Comparison of ENCODE assay signal across 29 cellular contexts in the genomic region with DNA sequence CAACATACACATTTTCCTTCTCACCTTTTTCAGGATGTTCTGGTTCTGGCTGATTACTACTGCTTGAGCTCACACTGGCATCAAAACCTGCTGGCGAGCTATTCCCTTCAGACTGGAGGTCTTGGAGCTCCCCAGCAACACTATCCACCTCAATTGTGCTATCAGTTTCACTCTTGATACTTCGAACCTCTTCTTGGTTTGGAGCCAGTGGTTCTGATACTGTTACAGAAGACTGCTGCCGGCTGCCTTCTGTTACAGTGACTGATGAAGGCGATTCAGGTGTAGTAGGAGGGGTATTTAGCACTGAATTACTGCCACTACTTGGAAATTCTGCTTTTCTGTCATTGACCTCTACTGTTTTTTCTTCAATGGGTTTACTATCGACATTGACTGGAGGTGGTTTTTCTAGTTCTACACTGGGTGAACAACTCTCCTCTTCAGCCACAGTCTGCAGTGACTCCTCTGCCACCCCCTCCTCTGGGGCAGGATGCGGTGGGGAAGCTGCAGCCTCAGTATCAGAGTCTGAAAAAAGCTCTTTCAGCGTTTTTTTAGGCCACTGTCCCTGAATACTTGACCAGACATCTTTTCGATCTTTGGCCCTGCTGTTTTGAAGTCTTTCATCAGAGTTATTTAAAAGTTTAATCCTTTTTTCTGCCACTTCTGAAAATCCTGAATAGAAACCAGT. TPM values are rescaled to one million over a fixed set of nuclear protein-coding genes. Genes with fewer than 3 reads are reported as not detected.
DNase-seq lines count a peak whose midpoint lies in the region; ATAC-seq, FAIRE-seq and TF ChIP-seq lines count a peak whose summit lies in the region.
"Had no signal": no experiment of that assay in that cellular context is flagged by ENCODE, and none has a peak within 500 bp of the region (broad histone marks: within the 10 kb centered on the region; RNA-seq: fewer than 3 reads in every experiment).

No MANE protein-coding gene starts in this region.

- H3K27me3 ChIP-seq in HepG2 (ENCODE audit: control insufficient read depth in 1 of 2, insufficient read depth in 2 of 2, low read length in 2 of 2): no peaks in the 10 kb centered on the region
- no peaks in the 10 kb centered on the region for H3K27me3 ChIP-seq in right lobe of liver
- H3K27me3 ChIP-seq in SJCRH30: no peaks in the 10 kb centered on the region
- H3K27me3 ChIP-seq in K562 (ENCODE audit: control insufficient read depth in 2 of 2, insufficient read depth in 2 of 2, low read length in 2 of 2): no peaks in the 10 kb centered on the region
- no peaks in the 10 kb centered on the region for H3K27me3 ChIP-seq in heart right ventricle
- H3K27me3 ChIP-seq: neutrophil, stomach, transverse colon had no signal

- FAIRE-seq in HepG2 (lab: Jason Lieb, UNC) (no peak), K562 (lab: Jason Lieb, UNC) (no peak)
- FAIRE-seq: astrocyte, GM18507, islet of Langerhans had no signal

- no peaks in the 10 kb centered on the region for H3K9me1 ChIP-seq in K562 (ENCODE audit: control insufficient read depth, insufficient read depth, low read length)

- 90% methylated on average over 8 of the region's 8 CpGs for WGBS in HepG2 (ENCODE audit: low lambda C conversion rate)
- 77% methylated on average over 8 of the region's 8 CpGs for WGBS in right lobe of liver (ENCODE audit: insufficient coverage, low coverage, low lambda C conversion rate, missing lambda C conversion rate)
- WGBS in K562 (ENCODE audit: insufficient coverage, low coverage, missing lambda C conversion rate): 80% methylated on average over 8 of the region's 8 CpGs
- WGBS in heart right ventricle, 2 donors: 84% methylated on average over 8 of the region's 8 CpGs

- H3K36me3 Mint-ChIP-seq in stimulated activated naive B cell treated with anti-CD40 and anti-IgM and Interleukin-4, amounts not matched to agents 10 μg/mL and 1 μg/mL and 100 μg/mL, for 72 hours: peaks cover 28 to 29% of the 10 kb centered on the region in 2 donors

- H4K20me1 ChIP-seq in HepG2 (ENCODE audit: insufficient read depth, low read length) (no peaks in the 10 kb centered on the region), K562 (replicated peaks; ENCODE audit: control insufficient read depth, insufficient read depth, low read length) (no peaks in the 10 kb centered on the region)

- TF ChIP-seq CTCF in HepG2 (CRISPR knock-in tag; IDR thresholded peaks at IDR 0.05): no peak
- TF ChIP-seq CTCF in right lobe of liver (IDR thresholded peaks at IDR 0.05): no peak
- no peak for TF ChIP-seq CTCF in K562 (IDR thresholded peaks at IDR 0.05 in 2 of 3, conservative IDR thresholded peaks at IDR 0.05 in 1 of 3; ENCODE audit: insufficient read depth in 2 of 3, low read depth in 1 of 3, low read length in 3 of 3)
- TF ChIP-seq CTCF in heart right ventricle (IDR thresholded peaks at IDR 0.05): no peak

- in situ Hi-C loops in HepG2 (cut with HindIII; ENCODE audit: extremely low pct_ligation_motif_present, low pct_unique_long_range_greater_than_20kb): no loop called here
- in situ Hi-C loops in K562 (cut with MboI): no loop called here

- H3K27ac ChIP-seq in HepG2 (ENCODE audit: extremely low read length, insufficient read depth, low read length) (no peak overlapping the region), right lobe of liver (no peak overlapping the region), SJCRH30 (peak overlapping the region; percentile 98), K562 (ENCODE audit: extremely low read depth, low read depth, low read length) (no peak overlapping the region), heart right ventricle (no peak overlapping the region)
- H3K27ac ChIP-seq: skin epidermis, stomach, transverse colon, VCaP had no signal

- H3K4me2 ChIP-seq in HepG2 (ENCODE audit: low read depth, low read length) (no peak overlapping the region), K562 (ENCODE audit: insufficient read depth, low read length) (no peak overlapping the region)

- TF ChIP-seq POLR2A in HepG2 (IDR thresholded peaks at IDR 0.05; ENCODE audit: insufficient read depth in 1 of 2, low read depth in 2 of 2, low read length in 2 of 2): no peak
- no peak for TF ChIP-seq POLR2A in right lobe of liver (IDR thresholded peaks at IDR 0.05)
- no peak for TF ChIP-seq POLR2A in K562 (conservative IDR thresholded peaks at IDR 0.05)

- H3K36me3 ChIP-seq in HepG2 (replicated peaks in 1 of 2; ENCODE audit: control insufficient read depth in 1 of 2, insufficient read depth in 2 of 2, low read length in 2 of 2) (peaks cover 8 to 39% of the 10 kb centered on the region in 2 experiments; a peak in 4 of 5 replicates), right lobe of liver (peaks cover 0 to 37% (median 10%) of the 10 kb centered on the region in 4 donors), SJCRH30 (peaks cover 36% of the 10 kb centered on the region), K562 (ENCODE audit: control insufficient read depth, insufficient read depth, low read length) (peaks cover 50% of the 10 kb centered on the region), heart right ventricle (peaks cover 0 to 89% (median 22%) of the 10 kb centered on the region in 9 donors)

- TF ChIP-seq EP300 in HepG2 (IDR thresholded peaks at IDR 0.05; ENCODE audit: low read depth in 2 of 2, low read length in 2 of 2): no peak
- no peak for TF ChIP-seq EP300 in HepG2 (CRISPR knock-in tag; IDR thresholded peaks at IDR 0.05; ENCODE audit: borderline replicate concordance)
- no peak for TF ChIP-seq EP300 in K562 (IDR thresholded peaks at IDR 0.05; ENCODE audit: low read length)

- H3K4me3 Mint-ChIP-seq in stimulated activated naive B cell treated with anti-CD40 and anti-IgM and Interleukin-4, amounts not matched to agents 10 μg/mL and 1 μg/mL and 100 μg/mL, for 72 hours: no peak overlapping the region
- H3K4me3 Mint-ChIP-seq: T-helper 2 cell treated with Interferon-gamma antibody and Interleukin-4, amounts not matched to agents 5 μg/mL and 100 μg/mL, for 36 hours had no signal

- H3K9ac ChIP-seq in HepG2 (ENCODE audit: insufficient read depth, low read depth, low read length) (no peak overlapping the region), K562 (ENCODE audit: insufficient read depth in 1 of 2, low read depth in 2 of 2, low read length in 2 of 2) (no peak overlapping the region)

- CTCF ChIA-PET in HepG2 (lab: Yijun Ruan, JAX; ENCODE audit: low intra/inter-chr PET ratio, low total read pairs) (no interaction called here), K562 (lab: Yijun Ruan, JAX; ENCODE audit: low intra/inter-chr PET ratio) (no interaction called here)

- H2AFZ ChIP-seq in HepG2 (ENCODE audit: low read length): no peak overlapping the region
- no peak overlapping the region for H2AFZ ChIP-seq in K562 (ENCODE audit: low read depth, low read length)

- H3K9me3 Mint-ChIP-seq in stimulated activated naive B cell treated with anti-CD40 and anti-IgM and Interleukin-4, amounts not matched to agents 10 μg/mL and 1 μg/mL and 100 μg/mL, for 72 hours: no peaks in the 10 kb centered on the region
- H3K9me3 Mint-ChIP-seq: T-helper 2 cell treated with Interferon-gamma antibody and Interleukin-4, amounts not matched to agents 5 μg/mL and 100 μg/mL, for 36 hours had no signal

- BruUV-seq in HepG2 (replicated peaks; lab: Mats Ljungman, UMichigan) (TSS peak; percentile 45), K562 (replicated peaks; lab: Mats Ljungman, UMichigan) (no TSS peak)

- no peaks in the 10 kb centered on the region for H3K9me3 ChIP-seq in HepG2 (ENCODE audit: low read length)
- H3K9me3 ChIP-seq in right lobe of liver: no peaks in the 10 kb centered on the region
- H3K9me3 ChIP-seq in SJCRH30 (replicated peaks): 0 out of 2 replicates have a peak, but pooled peaks cover 2% of the 10 kb centered on the region
- no peaks in the 10 kb centered on the region for H3K9me3 ChIP-seq in K562 (replicated peaks; ENCODE audit: control insufficient read depth, insufficient read depth, low read depth, low read length)
- H3K9me3 ChIP-seq in heart right ventricle: no peaks in the 10 kb centered on the region
- H3K9me3 ChIP-seq: neutrophil, stomach, transverse colon had no signal

- intact Hi-C loops in HepG2 (cut with micrococcal nuclease; ENCODE audit: unreplicated experiment): no loop called here
- intact Hi-C loops in right lobe of liver (cut with DNase I): no loop called here
- intact Hi-C loops in K562 (cut with micrococcal nuclease): no loop called here
- intact Hi-C loops in heart right ventricle (cut with DNase I): no loop called here

- POLR2A ChIA-PET in HepG2 (lab: Yijun Ruan, JAX) (no interaction called here), K562 (lab: Yijun Ruan, JAX) (interaction anchor here (0.6 to 0.7 kb wide), 2 partner anchors 17 to 28 kb away, joined by 3 read pairs; no protein-coding TSS in a partner anchor)

- H3K79me2 ChIP-seq in HepG2 (ENCODE audit: insufficient read depth, low read length) (no peaks in the 10 kb centered on the region), K562 (ENCODE audit: control insufficient read depth, insufficient read depth, low read length) (no peaks in the 10 kb centered on the region)

- no peaks in the 10 kb centered on the region for H3K27me3 Mint-ChIP-seq in stimulated activated naive B cell treated with anti-CD40 and anti-IgM and Interleukin-4, amounts not matched to agents 10 μg/mL and 1 μg/mL and 100 μg/mL, for 72 hours

- peak overlapping the region; percentile 21 for H3K27ac Mint-ChIP-seq in stimulated activated naive B cell treated with anti-CD40 and anti-IgM and Interleukin-4, amounts not matched to agents 10 μg/mL and 1 μg/mL and 100 μg/mL, for 72 hours
- H3K27ac Mint-ChIP-seq: T-helper 2 cell treated with Interferon-gamma antibody and Interleukin-4, amounts not matched to agents 5 μg/mL and 100 μg/mL, for 36 hours had no signal

- no peak for ATAC-seq in HepG2
- ATAC-seq in right lobe of liver: no peak
- no peak; the same call in 1 of the 3 replicates for ATAC-seq in K562
- no peak for ATAC-seq in stimulated activated naive B cell treated with anti-CD40 and anti-IgM and Interleukin-4, amounts not matched to agents 10 μg/mL and 1 μg/mL and 100 μg/mL, for 72 hours (replicated peaks)
- no peak for ATAC-seq in heart right ventricle
- no peak for ATAC-seq in GM18868 (IDR thresholded peaks at IDR 0.05; ENCODE audit: unreplicated experiment)
- ATAC-seq in HG02840 (IDR thresholded peaks at IDR 0.05; ENCODE audit: low FRiP score, unreplicated experiment): no peak

- DNase-seq in HepG2 (ENCODE audit: low spot score) (no peak), right lobe of liver (no peak), SJCRH30 (peak in 1 of 2 experiments; percentile 50), K562 (ENCODE audit: extremely low read depth in 1 of 4, low spot score in 3 of 4) (no peak), heart right ventricle (no peak)
- no peak for DNase-seq in stimulated activated naive B cell treated with anti-CD40 and anti-IgM and Interleukin-4, amounts not matched to agents 10 μg/mL and 1 μg/mL and 100 μg/mL, for 72 hours
- DNase-seq: activated gamma-delta T cell; DMS53; erythroblast; foreskin melanocyte; GDM1; H7; hippocampal formation; IMR-90; NCI-H1436; NCI-H2107; NCI-H510A treated with DMSO at 0.1 percent for 48 hours; stimulated activated CD4-positive, alpha-beta T cell treated with anti-CD3 and anti-CD28 coated beads, Interleukin-2, amount 100 ng/mL, for 48 hours; stomach; transverse colon had no signal

- H3K4me1 ChIP-seq in HepG2 (ENCODE audit: insufficient read depth, low read length): no peaks in the 10 kb centered on the region
- H3K4me1 ChIP-seq in right lobe of liver: no peaks in the 10 kb centered on the region
- H3K4me1 ChIP-seq in SJCRH30: peaks cover 52% of the 10 kb centered on the region
- no peaks in the 10 kb centered on the region for H3K4me1 ChIP-seq in K562 (replicated peaks in 1 of 2; ENCODE audit: control insufficient read depth in 2 of 2, insufficient read depth in 2 of 2, low read length in 2 of 2)
- no peaks in the 10 kb centered on the region for H3K4me1 ChIP-seq in heart right ventricle
- H3K4me1 ChIP-seq: stomach, transverse colon had no signal

- H3K4me3 ChIP-seq in HepG2 (replicated peaks in 1 of 3; ENCODE audit: insufficient read depth in 1 of 3, low read depth in 2 of 3, low read length in 3 of 3) (no peak overlapping the region), right lobe of liver (no peak overlapping the region), SJCRH30 (no peak overlapping the region), K562 (no peak overlapping the region), heart right ventricle (no peak overlapping the region)
- H3K4me3 ChIP-seq: skin epidermis, stomach, transverse colon had no signal

- TF ChIP-seq RAD21 in HepG2 (CRISPR knock-in tag; IDR thresholded peaks at IDR 0.05): no peak
- TF ChIP-seq RAD21 in K562 (CRISPR knock-in tag; conservative IDR thresholded peaks at IDR 0.05 in 1 of 2, IDR thresholded peaks at IDR 0.05 in 1 of 2): no peak

- peaks cover 0 to 2% of the 10 kb centered on the region in 2 donors for H3K4me1 Mint-ChIP-seq in stimulated activated naive B cell treated with anti-CD40 and anti-IgM and Interleukin-4, amounts not matched to agents 10 μg/mL and 1 μg/mL and 100 μg/mL, for 72 hours

RNA-seq across cellular contexts. Expression of gene RBM34, which starts 20.7 kb away (rescaled TPM):
- 73.0 and 105 TPM in 2 replicates for total RNA-seq in HepG2 (2016; rRNA removed; fragmentation: Illumina TruSeq; extraction: Trizol)
- 20.7 and 28.7 TPM in 2 replicates for total RNA-seq in HepG2 (2016; cell fraction: cytosol; rRNA removed; fragmentation: Illumina TruSeq; extraction: Trizol; ENCODE audit: low read depth)
- total RNA-seq in HepG2 (2016; cell fraction: insoluble cytoplasmic fraction; rRNA removed; fragmentation: Illumina TruSeq; extraction: Trizol): 75.9 and 117 TPM in 2 replicates
- 40.3 and 46.0 TPM in 2 replicates for total RNA-seq in HepG2 (2016; cell fraction: membrane; rRNA removed; fragmentation: Illumina TruSeq; extraction: Trizol)
- 53.9 and 58.5 TPM in 2 replicates for total RNA-seq in HepG2 (2016; cell fraction: nucleus; rRNA removed; fragmentation: Illumina TruSeq; extraction: Trizol)
- 29.5 and 34.7 TPM in 2 replicates for polyA plus RNA-seq in HepG2 (2011; rRNA removed)
- 33.1 and 35.4 TPM in 2 replicates for polyA plus RNA-seq in HepG2 (2011; cell fraction: cytosol; rRNA removed)
- 17.2 and 19.6 TPM in 2 replicates for polyA plus RNA-seq in HepG2 (2011; cell fraction: nucleus; rRNA removed)
- polyA plus RNA-seq in HepG2 (2012): 66.2 and 93.3 TPM in 2 replicates
- 25.6 and 27.5 TPM in 2 replicates for polyA plus RNA-seq in HepG2 (2016; cell fraction: cytosol; fragmentation: Illumina TruSeq; extraction: Trizol; ENCODE audit: low read depth)
- polyA plus RNA-seq in HepG2 (2016; cell fraction: insoluble cytoplasmic fraction; fragmentation: Illumina TruSeq; extraction: Trizol; ENCODE audit: low read depth): 124 and 129 TPM in 2 replicates
- polyA plus RNA-seq in HepG2 (2016; cell fraction: membrane; fragmentation: Illumina TruSeq; extraction: Trizol; ENCODE audit: low read depth): 42.1 and 46.7 TPM in 2 replicates
- polyA plus RNA-seq in HepG2 (2016; cell fraction: nucleus; fragmentation: Illumina TruSeq; extraction: Trizol; ENCODE audit: insufficient read depth, low read depth): 66.9 and 70.6 TPM in 2 replicates
- polyA minus RNA-seq in HepG2 (2011; rRNA and poly(A)+ RNA removed; ENCODE audit: low replicate concordance): 14.6 and 22.5 TPM in 2 replicates
- polyA minus RNA-seq in HepG2 (2011; cell fraction: cytosol; rRNA and poly(A)+ RNA removed): 9.6 and 17.9 TPM in 2 replicates
- 50.9 and 51.7 TPM in 2 replicates for polyA minus RNA-seq in HepG2 (2011; cell fraction: nucleus; rRNA and poly(A)+ RNA removed)
- total RNA-seq in right lobe of liver: 10 to 100 TPM; 16.6 to 37.7 (median 24.7) TPM
- total RNA-seq in SJCRH30 (2014; rRNA removed; shearing (Covaris generic)): 68.1 and 72.7 TPM in 2 replicates
- total RNA-seq in K562 (2011; cell fraction: chromatin; rRNA removed; ENCODE audit: low replicate concordance): 85.0 and 159 TPM in 2 replicates
- 54.9 and 55.4 TPM in 2 replicates for total RNA-seq in K562 (2011; cell fraction: nucleolus; rRNA removed)
- 63.6 and 66.9 TPM in 2 replicates for total RNA-seq in K562 (2011; cell fraction: nucleoplasm; rRNA removed)
- 96.6 and 98.2 TPM in 2 replicates for total RNA-seq in K562 (2014; rRNA removed)
- 135 and 160 TPM in 2 replicates for total RNA-seq in K562 (2014; rRNA removed; fragmentation: Illumina TruSeq; extraction: Trizol)
- total RNA-seq in K562 (2015; rRNA removed; fragmentation: Illumina TruSeq; extraction: Trizol): 154 and 162 TPM in 2 replicates
- total RNA-seq in K562 (2021): 116 and 118 TPM in 2 replicates
- 57.7 and 64.0 TPM in 2 replicates for polyA plus RNA-seq in K562 (2011; rRNA removed)
- polyA plus RNA-seq in K562 (2011; cell fraction: cytosol; rRNA removed): 24.3 and 29.9 TPM in 2 replicates
- 26.5 and 31.5 TPM in 2 replicates for polyA plus RNA-seq in K562 (2011; cell fraction: nucleus; rRNA removed)
- polyA plus RNA-seq in K562 (2012): 146 and 159 TPM in 2 replicates
- polyA plus RNA-seq in K562 (2014; fragmentation: Illumina TruSeq; extraction: Trizol): 145 and 178 TPM in 2 replicates
- polyA plus RNA-seq in K562 (2014; fragmentation: Nextera tagmentation; extraction: Ambion mirVana): 100 to 1,000 TPM; 116 to 141 TPM
- polyA plus RNA-seq in K562 (2014; rRNA removed): 99.9 and 124 TPM in 2 replicates
- 26.5 and 35.5 TPM in 2 replicates for polyA minus RNA-seq in K562 (2011; rRNA and poly(A)+ RNA removed)
- 15.4 and 17.8 TPM in 2 replicates for polyA minus RNA-seq in K562 (2011; cell fraction: cytosol; rRNA and poly(A)+ RNA removed)
- 34.7 and 56.6 TPM in 2 replicates for polyA minus RNA-seq in K562 (2011; cell fraction: nucleus; rRNA and poly(A)+ RNA removed)
- 10 to 100 TPM; 41.5 to 61.6 (median 50.4) TPM for total RNA-seq in heart right ventricle
- polyA plus RNA-seq in heart right ventricle: 100 to 1,000 TPM in 1 of 2 donors, 10 to 100 TPM in 1; 67.0 to 139 TPM

RNA-seq across cellular contexts. Expression of gene TOMM20, which starts 53.1 kb away (rescaled TPM):
- 138 and 153 TPM in 2 replicates for total RNA-seq in HepG2 (2016; rRNA removed; fragmentation: Illumina TruSeq; extraction: Trizol)
- 69.4 and 87.9 TPM in 2 replicates for total RNA-seq in HepG2 (2016; cell fraction: cytosol; rRNA removed; fragmentation: Illumina TruSeq; extraction: Trizol; ENCODE audit: low read depth)
- 150 and 155 TPM in 2 replicates for total RNA-seq in HepG2 (2016; cell fraction: insoluble cytoplasmic fraction; rRNA removed; fragmentation: Illumina TruSeq; extraction: Trizol)
- 161 and 181 TPM in 2 replicates for total RNA-seq in HepG2 (2016; cell fraction: membrane; rRNA removed; fragmentation: Illumina TruSeq; extraction: Trizol)
- total RNA-seq in HepG2 (2016; cell fraction: nucleus; rRNA removed; fragmentation: Illumina TruSeq; extraction: Trizol): 122 and 141 TPM in 2 replicates
- 298 and 376 TPM in 2 replicates for polyA plus RNA-seq in HepG2 (2011; rRNA removed)
- 138 and 172 TPM in 2 replicates for polyA plus RNA-seq in HepG2 (2011; cell fraction: cytosol; rRNA removed)
- polyA plus RNA-seq in HepG2 (2011; cell fraction: nucleus; rRNA removed): 48.3 and 58.7 TPM in 2 replicates
- 275 and 344 TPM in 2 replicates for polyA plus RNA-seq in HepG2 (2012)
- polyA plus RNA-seq in HepG2 (2016; cell fraction: cytosol; fragmentation: Illumina TruSeq; extraction: Trizol; ENCODE audit: low read depth): 107 and 127 TPM in 2 replicates
- polyA plus RNA-seq in HepG2 (2016; cell fraction: insoluble cytoplasmic fraction; fragmentation: Illumina TruSeq; extraction: Trizol; ENCODE audit: low read depth): 138 and 146 TPM in 2 replicates
- 182 and 204 TPM in 2 replicates for polyA plus RNA-seq in HepG2 (2016; cell fraction: membrane; fragmentation: Illumina TruSeq; extraction: Trizol; ENCODE audit: low read depth)
- polyA plus RNA-seq in HepG2 (2016; cell fraction: nucleus; fragmentation: Illumina TruSeq; extraction: Trizol; ENCODE audit: insufficient read depth, low read depth): 192 and 196 TPM in 2 replicates
- polyA minus RNA-seq in HepG2 (2011; rRNA and poly(A)+ RNA removed; ENCODE audit: low replicate concordance): 29.6 and 82.1 TPM in 2 replicates
- polyA minus RNA-seq in HepG2 (2011; cell fraction: cytosol; rRNA and poly(A)+ RNA removed): 136 and 144 TPM in 2 replicates
- 77.8 and 97.8 TPM in 2 replicates for polyA minus RNA-seq in HepG2 (2011; cell fraction: nucleus; rRNA and poly(A)+ RNA removed)
- 10 to 100 TPM; 33.0 to 59.2 (median 42.7) TPM for total RNA-seq in right lobe of liver
- total RNA-seq in SJCRH30 (2014; rRNA removed; shearing (Covaris generic)): 144 and 157 TPM in 2 replicates
- 63.5 and 133 TPM in 2 replicates for total RNA-seq in K562 (2011; cell fraction: chromatin; rRNA removed; ENCODE audit: low replicate concordance)
- 96.9 and 106 TPM in 2 replicates for total RNA-seq in K562 (2011; cell fraction: nucleolus; rRNA removed)
- 165 and 259 TPM in 2 replicates for total RNA-seq in K562 (2011; cell fraction: nucleoplasm; rRNA removed)
- total RNA-seq in K562 (2014; rRNA removed): 136 and 154 TPM in 2 replicates
- 165 and 211 TPM in 2 replicates for total RNA-seq in K562 (2014; rRNA removed; fragmentation: Illumina TruSeq; extraction: Trizol)
- 124 and 131 TPM in 2 replicates for total RNA-seq in K562 (2015; rRNA removed; fragmentation: Illumina TruSeq; extraction: Trizol)
- 222 and 252 TPM in 2 replicates for total RNA-seq in K562 (2021)
- polyA plus RNA-seq in K562 (2011; rRNA removed): 334 and 469 TPM in 2 replicates
- polyA plus RNA-seq in K562 (2011; cell fraction: cytosol; rRNA removed): 47.6 and 124 TPM in 2 replicates
- 46.1 and 107 TPM in 2 replicates for polyA plus RNA-seq in K562 (2011; cell fraction: nucleus; rRNA removed)
- polyA plus RNA-seq in K562 (2012): 197 and 293 TPM in 2 replicates
- 231 and 254 TPM in 2 replicates for polyA plus RNA-seq in K562 (2014; fragmentation: Illumina TruSeq; extraction: Trizol)
- 100 to 1,000 TPM in 1 of 2 experiments, 10 to 100 TPM in 1; 70.6 to 102 TPM for polyA plus RNA-seq in K562 (2014; fragmentation: Nextera tagmentation; extraction: Ambion mirVana)
- polyA plus RNA-seq in K562 (2014; rRNA removed): 159 and 165 TPM in 2 replicates
- 154 and 231 TPM in 2 replicates for polyA minus RNA-seq in K562 (2011; rRNA and poly(A)+ RNA removed)
- 110 and 119 TPM in 2 replicates for polyA minus RNA-seq in K562 (2011; cell fraction: cytosol; rRNA and poly(A)+ RNA removed)
- 35.9 and 64.5 TPM in 2 replicates for polyA minus RNA-seq in K562 (2011; cell fraction: nucleus; rRNA and poly(A)+ RNA removed)
- total RNA-seq in heart right ventricle: 100 to 1,000 TPM in 3 of 10 donors, 10 to 100 TPM in 7; 85.0 to 113 (median 94.6) TPM
- 10 to 100 TPM; 40.0 to 54.4 TPM for polyA plus RNA-seq in heart right ventricle
